In the genomic region with DNA sequence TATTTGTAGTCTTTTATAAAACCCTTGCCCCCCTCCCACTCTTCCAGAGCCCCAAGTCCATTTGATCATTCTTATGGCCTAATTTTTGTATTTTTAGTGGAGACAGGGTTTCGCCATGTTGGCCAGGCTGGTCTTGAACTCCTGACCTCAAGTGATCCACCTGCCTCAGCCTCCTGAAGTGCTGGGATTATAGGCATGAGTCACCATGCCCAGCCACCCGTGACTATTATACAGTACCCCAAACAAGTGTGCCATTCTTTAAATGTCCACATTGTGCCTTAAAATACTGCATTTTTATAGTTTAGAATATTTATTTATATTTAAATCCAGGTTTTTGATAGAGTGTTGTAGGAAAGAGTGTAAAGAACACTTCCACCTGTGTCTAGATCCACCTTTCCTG, we compare ENCODE assay signal across 8 cellular contexts.
DNase-seq lines count a peak whose midpoint lies in the region; TF ChIP-seq lines count a peak whose summit lies in the region.
"Not testable (repeated sequence)": the region's sequence is repeated elsewhere in the genome, so short reads cannot be mapped to it uniquely, and the experiment has no call there.

No MANE protein-coding gene starts in this region.

- not testable (repeated sequence) for H3K27me3 Mint-ChIP-seq in T-helper 1 cell treated with Interleukin-12 subunit alpha and Interleukin-12 subunit beta and Interleukin-4 antibody, amounts not matched to agents 30 μg/mL and 1 μg/mL, for 36 hours (ENCODE audit: low read depth); activated naive CD4-positive, alpha-beta T cell treated with anti-CD3 and anti-CD28 coated beads for 36 hours (ENCODE audit: low read depth)

- intact Hi-C loops in activated naive CD4-positive, alpha-beta T cell treated with anti-CD3 and anti-CD28 coated beads for 36 hours (cut with micrococcal nuclease): loop anchor here (10.0 kb wide), 1 partner anchor 1115 kb away; the partner anchor contains the start of gene IRF1
- intact Hi-C loops in transverse colon (cut with DNase I; ENCODE audit: low total_unique reads): not testable (repeated sequence)

- H3K9me3 Mint-ChIP-seq in T-helper 1 cell treated with Interleukin-12 subunit alpha and Interleukin-12 subunit beta and Interleukin-4 antibody, amounts not matched to agents 30 μg/mL and 1 μg/mL, for 36 hours; activated naive CD4-positive, alpha-beta T cell treated with anti-CD3 and anti-CD28 coated beads for 36 hours: not testable (repeated sequence)

- peak overlapping the region in 1 of 10 experiments; percentile 41; a peak in 2 of 20 replicates for H3K4me3 ChIP-seq in BLaER1 treated with 17β-estradiol and CSF1 and Interleukin-3, amounts not matched to agents 10 nM and 100 nM
- not testable (repeated sequence) for H3K4me3 ChIP-seq in KMS-11 (IDR thresholded peaks at IDR 0.05; ENCODE audit: insufficient read depth, low read depth, low read length); liver (ENCODE audit: low read depth in 1 of 3, low read length in 3 of 3); parathyroid adenoma (ENCODE audit: low read depth, low read length); transverse colon

- CTCF ChIA-PET in activated naive CD4-positive, alpha-beta T cell treated with anti-CD3 and anti-CD28 coated beads for 36 hours (lab: Charles Lee): interaction anchor here (2.0 kb wide), 1 partner anchor 11 kb away, joined by 5 read pairs; no protein-coding TSS in a partner anchor

- not testable (repeated sequence) for TF ChIP-seq POLR2A in transverse colon (IDR thresholded peaks at IDR 0.05)

- H3K9ac ChIP-seq in BLaER1 treated with 17β-estradiol and CSF1 and Interleukin-3, amounts not matched to agents 10 nM and 100 nM: peak overlapping the region; percentile 52 to 84 (median 65); a peak in 20 of 22 replicates
- peak overlapping the region; percentile 83 for H3K9ac ChIP-seq in KMS-11
- peak overlapping the region in 1 of 2 donors; percentile 23 for H3K9ac ChIP-seq in liver (ENCODE audit: low read depth in 1 of 2, low read length in 2 of 2)
- not testable (repeated sequence) for H3K9ac ChIP-seq in parathyroid adenoma

- peaks cover 49% of the 10 kb centered on the region for H3K79me2 ChIP-seq in KMS-11 (ENCODE audit: insufficient read depth, low read depth)
- not testable (repeated sequence) for H3K79me2 ChIP-seq in parathyroid adenoma

- not testable (repeated sequence) for H2AFZ ChIP-seq in KMS-11 (ENCODE audit: low read depth); parathyroid adenoma

- peaks cover 0 to 47% (median 13%) of the 10 kb centered on the region in 11 experiments; a peak in 11 of 22 replicates for H4K20me1 ChIP-seq in BLaER1 treated with 17β-estradiol and CSF1 and Interleukin-3, amounts not matched to agents 10 nM and 100 nM
- H4K20me1 ChIP-seq in KMS-11 (ENCODE audit: insufficient read depth): not testable (repeated sequence)

- H3K4me2 ChIP-seq in BLaER1 treated with 17β-estradiol and CSF1 and Interleukin-3, amounts not matched to agents 10 nM and 100 nM: peak overlapping the region; percentile 68 to 89 (median 75)
- H3K4me2 ChIP-seq in KMS-11: peak overlapping the region; percentile 91
- not testable (repeated sequence) for H3K4me2 ChIP-seq in parathyroid adenoma (ENCODE audit: low read length)

- H3K9me3 ChIP-seq in BLaER1 treated with 17β-estradiol and CSF1 and Interleukin-3, amounts not matched to agents 10 nM and 100 nM (replicated peaks in 1 of 11); liver (ENCODE audit: control insufficient read depth in 4 of 4, low read length in 3 of 4); parathyroid adenoma (ENCODE audit: control insufficient read depth, low read length); transverse colon: not testable (repeated sequence)

- in situ Hi-C loops in transverse colon (cut with MboI; ENCODE audit: low pct_ligation_motif_present in 1 of 4, low pct_unique_long_range_greater_than_20kb in 1 of 4, low sequenced_read_pairs in 3 of 4): loop anchor here in 1 of 4 donors (25.0 kb wide), 1 partner anchor 218 kb away; the partner anchor contains the start of genes HINT1 and LYRM7

- TF ChIP-seq CTCF in KMS-11 (conservative IDR thresholded peaks at IDR 0.05; ENCODE audit: low read depth, low read length); liver (IDR thresholded peaks at IDR 0.05; ENCODE audit: low read depth, low read length, missing input control); parathyroid adenoma (IDR thresholded peaks at IDR 0.05); transverse colon (IDR thresholded peaks at IDR 0.05): not testable (repeated sequence)

- peaks cover 2 to 56% (median 17%) of the 10 kb centered on the region in 11 experiments; a peak in 17 of 22 replicates for H3K36me3 ChIP-seq in BLaER1 treated with 17β-estradiol and CSF1 and Interleukin-3, amounts not matched to agents 10 nM and 100 nM
- not testable (repeated sequence) for H3K36me3 ChIP-seq in KMS-11 (ENCODE audit: insufficient read depth); liver (ENCODE audit: control insufficient read depth in 4 of 4, insufficient read depth in 3 of 4, low read depth in 1 of 4, low read length in 3 of 4); parathyroid adenoma (ENCODE audit: control insufficient read depth, insufficient read depth, low read length); transverse colon

- WGBS in liver: 84% methylated on average over 2 of the region's 2 CpGs
- WGBS in transverse colon (ENCODE audit: low coverage in 1 of 2), 2 donors: 69 to 70% methylated on average over 2 of the region's 2 CpGs

- peak overlapping the region; percentile 54 to 97 (median 85) for H3K27ac ChIP-seq in BLaER1 treated with 17β-estradiol and CSF1 and Interleukin-3, amounts not matched to agents 10 nM and 100 nM
- peak overlapping the region; percentile 99 for H3K27ac ChIP-seq in KMS-11
- H3K27ac ChIP-seq in liver (ENCODE audit: low read depth in 1 of 2, low read length in 2 of 2): peak overlapping the region; percentile 24 to 50
- H3K27ac ChIP-seq in parathyroid adenoma: peak overlapping the region; percentile 43
- peak overlapping the region; percentile 51 to 69 (median 61) for H3K27ac ChIP-seq in transverse colon

- peaks cover 50 to 84% (median 59%) of the 10 kb centered on the region in 10 experiments for H3K4me1 ChIP-seq in BLaER1 treated with 17β-estradiol and CSF1 and Interleukin-3, amounts not matched to agents 10 nM and 100 nM
- H3K4me1 ChIP-seq in KMS-11 (ENCODE audit: low read depth, poor library complexity, severe bottlenecking) (peaks cover 99% of the 10 kb centered on the region), parathyroid adenoma (peaks cover 30% of the 10 kb centered on the region), transverse colon (peaks cover 12 to 65% (median 34%) of the 10 kb centered on the region in 4 donors)
- not testable (repeated sequence) for H3K4me1 ChIP-seq in liver (ENCODE audit: control insufficient read depth in 4 of 4, insufficient read depth in 4 of 4, low read length in 3 of 4)

- TF ChIP-seq RAD21 in liver (IDR thresholded peaks at IDR 0.05): not testable (repeated sequence)

- not testable (repeated sequence) for H3K27me3 ChIP-seq in BLaER1 treated with 17β-estradiol and CSF1 and Interleukin-3, amounts not matched to agents 10 nM and 100 nM; KMS-11 (ENCODE audit: insufficient read depth, low read depth); liver (ENCODE audit: control insufficient read depth in 4 of 4, insufficient read depth in 4 of 4, low read length in 3 of 4); parathyroid adenoma (ENCODE audit: control insufficient read depth, insufficient read depth, low read length); transverse colon

- DNase-seq in activated naive CD4-positive, alpha-beta T cell treated with anti-CD3 and anti-CD28 coated beads for 36 hours; transverse colon: not testable (repeated sequence)
- DNase-seq in dermis blood vessel endothelial cell: peak; percentile 34

- peak overlapping the region; percentile 94 for H3K27ac Mint-ChIP-seq in T-helper 1 cell treated with Interleukin-12 subunit alpha and Interleukin-12 subunit beta and Interleukin-4 antibody, amounts not matched to agents 30 μg/mL and 1 μg/mL, for 36 hours
- peak overlapping the region; percentile 96 for H3K27ac Mint-ChIP-seq in activated naive CD4-positive, alpha-beta T cell treated with anti-CD3 and anti-CD28 coated beads for 36 hours

- TF ChIP-seq EP300 in transverse colon (IDR thresholded peaks at IDR 0.05; ENCODE audit: low read depth): not testable (repeated sequence)

- H3K36me3 Mint-ChIP-seq in T-helper 1 cell treated with Interleukin-12 subunit alpha and Interleukin-12 subunit beta and Interleukin-4 antibody, amounts not matched to agents 30 μg/mL and 1 μg/mL, for 36 hours (ENCODE audit: low read depth): peaks cover 28% of the 10 kb centered on the region
- peaks cover 34% of the 10 kb centered on the region for H3K36me3 Mint-ChIP-seq in activated naive CD4-positive, alpha-beta T cell treated with anti-CD3 and anti-CD28 coated beads for 36 hours (ENCODE audit: low read depth)

- H3K4me1 Mint-ChIP-seq in T-helper 1 cell treated with Interleukin-12 subunit alpha and Interleukin-12 subunit beta and Interleukin-4 antibody, amounts not matched to agents 30 μg/mL and 1 μg/mL, for 36 hours (ENCODE audit: low read depth): peaks cover 75% of the 10 kb centered on the region
- peaks cover 91% of the 10 kb centered on the region for H3K4me1 Mint-ChIP-seq in activated naive CD4-positive, alpha-beta T cell treated with anti-CD3 and anti-CD28 coated beads for 36 hours (ENCODE audit: low read depth)

- not testable (repeated sequence) for H3K4me3 Mint-ChIP-seq in T-helper 1 cell treated with Interleukin-12 subunit alpha and Interleukin-12 subunit beta and Interleukin-4 antibody, amounts not matched to agents 30 μg/mL and 1 μg/mL, for 36 hours
- H3K4me3 Mint-ChIP-seq in activated naive CD4-positive, alpha-beta T cell treated with anti-CD3 and anti-CD28 coated beads for 36 hours: peak overlapping the region; percentile 54

Comparison
In these comparisons a context has a peak if more than half of its experiments do, and no peak if none do; other contexts are left out.
1. H3K27ac ChIP-seq: peak in every context shown above with its lines; median percentile 99 in KMS-11; 85 in BLaER1 treated with 17β-estradiol and CSF1 and Interleukin-3, amounts not matched to agents 10 nM and 100 nM; 61 in transverse colon; 43 in parathyroid adenoma; 37 in liver.